Comparison of ENCODE assay signal across 14 cellular contexts in genomic region chr5:77200663-77201062, GRCh38. TPM values are rescaled to one million over a fixed set of nuclear protein-coding genes. Genes with fewer than 3 reads are reported as not detected.
DNase-seq lines count a peak whose midpoint lies in the region; ATAC-seq and TF ChIP-seq lines count a peak whose summit lies in the region.
"Had no signal": no experiment of that assay in that cellular context is flagged by ENCODE, and none has a peak within 500 bp of the region (broad histone marks: within the 10 kb centered on the region; RNA-seq: fewer than 3 reads in every experiment).

No MANE protein-coding gene starts in this region.

- H3K4me3 ChIP-seq in endocrine pancreas (ENCODE audit: control insufficient read depth, insufficient read depth, low read length) = peak overlapping the region; percentile 37
- no peak overlapping the region for H3K4me3 ChIP-seq in prostate gland
- H3K4me3 ChIP-seq: A549 had no signal

- H3K27me3 ChIP-seq in endocrine pancreas (ENCODE audit: control insufficient read depth, insufficient read depth, low read length) (no peaks in the 10 kb centered on the region), prostate gland (replicated peaks; ENCODE audit: insufficient read depth) (no peaks in the 10 kb centered on the region)
- H3K27me3 ChIP-seq: BE2C had no signal

- no peak overlapping the region for H3K9ac ChIP-seq in endocrine pancreas (ENCODE audit: control insufficient read depth, insufficient read depth, low read length)

- DNase-seq in left ventricle myocardium superior = no peak
- no peak for DNase-seq in Right ventricle myocardium inferior (ENCODE audit: missing footprints)
- no peak for DNase-seq in prostate gland (ENCODE audit: low spot score)
- no peak for DNase-seq in NCI-H2029 (lab: John Stamatoyannopoulos, UW)
- no peak for DNase-seq in NCI-H345 treated with DMSO at 0.1 percent for 48 hours (lab: John Stamatoyannopoulos, UW; ENCODE audit: unreplicated experiment)
- DNase-seq: BE2C; CD8-positive, alpha-beta memory T cell; GF-D8; GOT3; H9 had no signal

- no peaks in the 10 kb centered on the region for H3K9me3 ChIP-seq in endocrine pancreas (ENCODE audit: control insufficient read depth, low read length)
- H3K9me3 ChIP-seq in prostate gland = no peaks in the 10 kb centered on the region
- H3K9me3 ChIP-seq: BE2C had no signal

- 100% methylated on average over 1 of the region's 1 CpG for WGBS in prostate gland

- no peak for TF ChIP-seq POLR2A in prostate gland (IDR thresholded peaks at IDR 0.05)

- ATAC-seq in left ventricle myocardium superior = peak; percentile 71
- no peak for ATAC-seq in Right ventricle myocardium inferior
- ATAC-seq in GM18520 (IDR thresholded peaks at IDR 0.05; ENCODE audit: unreplicated experiment) = no peak
- ATAC-seq: A549 had no signal

- H3K36me3 ChIP-seq in endocrine pancreas (ENCODE audit: control insufficient read depth, insufficient read depth, low read length) (no peaks in the 10 kb centered on the region), prostate gland (no peaks in the 10 kb centered on the region)
- H3K36me3 ChIP-seq: BE2C had no signal

- H3K4me1 ChIP-seq in endocrine pancreas (ENCODE audit: control insufficient read depth, insufficient read depth, low read length) = no peaks in the 10 kb centered on the region
- H3K4me1 ChIP-seq in prostate gland (replicated peaks) = no peaks in the 10 kb centered on the region
- H3K4me1 ChIP-seq: BE2C had no signal

- TF ChIP-seq CTCF in VCaP (conservative IDR thresholded peaks at IDR 0.05) = no peak
- TF ChIP-seq CTCF in prostate gland (IDR thresholded peaks at IDR 0.05) = no peak

- H3K27ac ChIP-seq in VCaP (peak overlapping the region; percentile 76), prostate gland (peak overlapping the region; percentile 12 to 43)
- H3K27ac ChIP-seq: A549 had no signal

- intact Hi-C loops in left ventricle myocardium superior (cut with micrococcal nuclease) = no loop called here
- intact Hi-C loops in Right ventricle myocardium inferior (cut with DNase I) = no loop called here
- intact Hi-C loops in prostate gland (cut with DNase I) = no loop called here

RNA-seq across cellular contexts. Expression of gene PDE8B, which starts 9.8 kb away (rescaled TPM):
- total RNA-seq in left ventricle myocardium superior (0.69 TPM), Right ventricle myocardium inferior (1.0 TPM), prostate gland (10 to 100 TPM; 25.6 to 66.0 TPM)
- total RNA-seq: CD8-positive, alpha-beta memory T cell had no signal

Comparison
In these comparisons a context has a peak if more than half of its experiments do, and no peak if none do; other contexts are left out.
1. RNA of gene PDE8B, which starts 9.8 kb away (total RNA-seq): 25.6 to 66.0 TPM in prostate gland; 1.0 TPM in Right ventricle myocardium inferior (single experiment) and 0.69 TPM in left ventricle myocardium superior (single experiment); every median in the first group is over 10 times any median in the second.